In genomic region chr1:165829888-165830287, GRCh38 we compare ENCODE assay signal across 11 cellular contexts. TPM values are rescaled to one million over a fixed set of nuclear protein-coding genes. Genes with fewer than 3 reads are reported as not detected.
A peak's percentile ranks its signal among the peaks of the same experiment; 100 is the strongest.
DNase-seq lines count a peak whose midpoint lies in the region; ATAC-seq and TF ChIP-seq lines count a peak whose summit lies in the region.
"Had no signal": no experiment of that assay in that cellular context is flagged by ENCODE, and none has a peak within 500 bp of the region (broad histone marks: within the 10 kb centered on the region; RNA-seq: fewer than 3 reads in every experiment).

No MANE protein-coding gene starts in this region.

- H3K27ac ChIP-seq in BLaER1 (peak overlapping the region; percentile 96), esophagus muscularis mucosa (replicated peaks in 1 of 4) (peak overlapping the region in 1 of 4 donors; percentile 88)

- peak overlapping the region; percentile 88 for H3K4me2 ChIP-seq in BLaER1

- H3K27me3 Mint-ChIP-seq in mesothelial cell of epicardium (ENCODE audit: low read depth) = no peaks in the 10 kb centered on the region

- intact Hi-C loops in esophagus muscularis mucosa (cut with DNase I) = loop anchor here (5.0 to 10.0 kb wide), 4 partner anchors 63 to 205 kb away; partner anchors contain the start of gene TMCO1

- peak overlapping the region; percentile 74 for H3K4me3 ChIP-seq in BLaER1
- peak overlapping the region; percentile 80; the same call in 1 of the 2 replicates for H3K4me3 ChIP-seq in HAP-1
- peak overlapping the region; percentile 91 for H3K4me3 ChIP-seq in WI38 (ENCODE audit: low read depth, low read length)
- H3K4me3 ChIP-seq in esophagus muscularis mucosa = no peak overlapping the region

- H4K20me1 ChIP-seq in BLaER1 = peaks cover 52% of the 10 kb centered on the region

- no peaks in the 10 kb centered on the region for H3K9me3 Mint-ChIP-seq in mesothelial cell of epicardium

- in situ Hi-C loops in HAP-1 (cut with MboI; ENCODE audit: low sequenced_read_pairs) = no loop called here

- H3K9me3 ChIP-seq in BLaER1 (no peaks in the 10 kb centered on the region), HAP-1 (no peaks in the 10 kb centered on the region), esophagus muscularis mucosa (no peaks in the 10 kb centered on the region)

- 93% methylated on average over 4 of the region's 4 CpGs for WGBS in esophagus muscularis mucosa

- H3K36me3 ChIP-seq in BLaER1 = peaks cover 20% of the 10 kb centered on the region; the same call in 1 of the 2 replicates
- H3K36me3 ChIP-seq in HAP-1 (replicated peaks) = no peaks in the 10 kb centered on the region; the same call in 1 of the 2 replicates
- H3K36me3 ChIP-seq in esophagus muscularis mucosa = no peaks in the 10 kb centered on the region
- H3K36me3 ChIP-seq: brain microvascular endothelial cell had no signal

- peak overlapping the region; percentile 94 for H3K9ac ChIP-seq in BLaER1

- no peak for TF ChIP-seq CTCF in WI38 (IDR thresholded peaks at IDR 0.05; ENCODE audit: low read depth, low read length)
- TF ChIP-seq CTCF in mesothelial cell of epicardium (IDR thresholded peaks at IDR 0.05; ENCODE audit: unreplicated experiment) = no peak
- no peak for TF ChIP-seq CTCF in esophagus muscularis mucosa (IDR thresholded peaks at IDR 0.05)

- H3K27me3 ChIP-seq in BLaER1 = no peaks in the 10 kb centered on the region
- H3K27me3 ChIP-seq in HAP-1 (ENCODE audit: low read depth) = no peaks in the 10 kb centered on the region
- no peaks in the 10 kb centered on the region for H3K27me3 ChIP-seq in esophagus muscularis mucosa
- H3K27me3 ChIP-seq: brain microvascular endothelial cell had no signal

- peaks cover 18% of the 10 kb centered on the region for H3K4me1 Mint-ChIP-seq in mesothelial cell of epicardium

- TF ChIP-seq POLR2A in esophagus muscularis mucosa (IDR thresholded peaks at IDR 0.05; ENCODE audit: low read depth) = no peak

- H3K4me1 ChIP-seq in BLaER1 (peaks cover 35% of the 10 kb centered on the region), HAP-1 (peaks cover 22% of the 10 kb centered on the region), esophagus muscularis mucosa (peaks cover 14 to 24% (median 19%) of the 10 kb centered on the region in 4 donors)

- no peak for ATAC-seq in GM21381 (IDR thresholded peaks at IDR 0.05; ENCODE audit: unreplicated experiment)

- peak overlapping the region; percentile 93 for H3K4me3 Mint-ChIP-seq in mesothelial cell of epicardium

- no peak for TF ChIP-seq EP300 in esophagus muscularis mucosa (IDR thresholded peaks at IDR 0.05)

- peak overlapping the region; percentile 98 for H3K27ac Mint-ChIP-seq in mesothelial cell of epicardium

- DNase-seq in HAP-1 (ENCODE audit: low spot score in 2 of 2) = no peak
- no peak for DNase-seq in mesothelial cell of epicardium (ENCODE audit: low spot score in 2 of 2, unreplicated experiment in 2 of 2)
- no peak for DNase-seq in esophagus muscularis mucosa (ENCODE audit: extremely low spot score)
- no peak for DNase-seq in NCI-H524 (lab: John Stamatoyannopoulos, UW)
- no peak for DNase-seq in AG20443 (ENCODE audit: low spot score)
- DNase-seq: activated CD4-positive, CD25-positive, alpha-beta regulatory T cell treated with anti-CD3 and anti-CD28 coated beads, Interleukin-2, amount 50 U/mL, for 72 hours; brain microvascular endothelial cell; glutamatergic neuron had no signal

- no peaks in the 10 kb centered on the region for H3K36me3 Mint-ChIP-seq in mesothelial cell of epicardium

RNA-seq across cellular contexts. Expression of gene UCK2, which starts 2.5 kb away (rescaled TPM):
- total RNA-seq in mesothelial cell of epicardium (37.5 to 44.5 TPM (median 40.9 TPM) in 3 replicates), esophagus muscularis mucosa (10 to 100 TPM; 13.7 to 33.7 (median 31.0) TPM)

Comparison
In these comparisons a context has a peak if more than half of its experiments do, and no peak if none do; other contexts are left out.
1. H3K4me3 ChIP-seq: peak in BLaER1 (single experiment), HAP-1 (single experiment) and WI38 (single experiment); none in esophagus muscularis mucosa (0 of 4).